Comparison of ENCODE assay signal across 16 cellular contexts in genomic region chr3:150555859-150556436, GRCh38.
"Had no signal": no experiment of that assay in that cellular context is flagged by ENCODE, and none has a peak within 500 bp of the region (broad histone marks: within the 10 kb centered on the region; RNA-seq: fewer than 3 reads in every experiment).

No MANE protein-coding gene starts in this region.

- H3K4me1 Mint-ChIP-seq: endodermal cell, neural progenitor cell had no signal

- H3K9me3 Mint-ChIP-seq: endodermal cell, neural progenitor cell had no signal

- H3K9ac ChIP-seq: neural progenitor cell had no signal

- ATAC-seq: esophagus mucosa, left ventricle myocardium superior had no signal

- H3K27ac Mint-ChIP-seq: endodermal cell, neural progenitor cell had no signal

- H3K4me3 Mint-ChIP-seq: endodermal cell, neural progenitor cell had no signal

- H3K36me3 ChIP-seq: ovary had no signal

- DNase-seq: activated CD4-positive, alpha-beta T cell treated with anti-CD3 and anti-CD28 coated beads for 4 hours; activated naive CD4-positive, alpha-beta T cell treated with Interleukin-2 at 50 U/mL for 16 hours; adrenal gland; caudate nucleus; cortex of kidney; endodermal cell; hippocampal formation; left ventricle myocardium superior; mesendoderm; ovary; stimulated activated CD4-positive, alpha-beta T cell treated with anti-CD3 and anti-CD28 coated beads, Interleukin-12 subunit alpha, Interleukin-12 subunit beta, amount 100 ng/mL, for 4 hours; SW 1271; T-helper 9 cell had no signal

- H3K27me3 ChIP-seq: adrenal gland, neural progenitor cell, ovary had no signal

- H3K27ac ChIP-seq: adrenal gland, neural progenitor cell, ovary had no signal

- FAIRE-seq: urothelium cell line had no signal

- H3K4me3 ChIP-seq: adrenal gland, neural progenitor cell, ovary had no signal

- H3K4me2 ChIP-seq: neural progenitor cell had no signal

- H3K9me3 ChIP-seq: adrenal gland, ovary had no signal

- H3K4me1 ChIP-seq: neural progenitor cell had no signal

- H2AFZ ChIP-seq: neural progenitor cell had no signal
